In genomic region chr16:28950648-28951409, GRCh38 we compare ENCODE assay signal across 8 cellular contexts. TPM values are rescaled to one million over a fixed set of nuclear protein-coding genes. Genes with fewer than 3 reads are reported as not detected.
A peak's percentile ranks its signal among the peaks of the same experiment; 100 is the strongest.
DNase-seq lines count a peak whose midpoint lies in the region; ATAC-seq and TF ChIP-seq lines count a peak whose summit lies in the region.

TSS of gene NFATC2IP (plus strand) at chr16:28950937. CDS start at chr16:28951012, 75 bp downstream.

- TF ChIP-seq CTCF in fibroblast of pulmonary artery (IDR thresholded peaks at IDR 0.05; ENCODE audit: low read length, missing control alignments), result no peak

- peaks cover 13 to 23% of the 10 kb centered on the region in 2 donors for H3K4me1 Mint-ChIP-seq in natural killer cell treated with Interleukin-12 subunit alpha and Interleukin-12 subunit beta and Interleukin-15 and Interleukin-18, amount 100 ng/mL, for 72 hours (ENCODE audit: low read depth in 2 of 2)

- H3K4me3 ChIP-seq in H7 (ENCODE audit: insufficient read depth, low read depth, low read length) (peak within 1 kb of the TSS; percentile 90), fibroblast of pulmonary artery (replicated peaks; ENCODE audit: low read depth, low read length) (peak within 1 kb of the TSS; percentile 80)

- no peaks in the 10 kb centered on the region for H3K9me3 Mint-ChIP-seq in natural killer cell treated with Interleukin-12 subunit alpha and Interleukin-12 subunit beta and Interleukin-15 and Interleukin-18, amount 100 ng/mL, for 72 hours

- peaks cover 23% of the 10 kb centered on the region for H3K36me3 ChIP-seq in H7 (replicated peaks; ENCODE audit: control insufficient read depth, insufficient read depth, low read length)

- peak; percentile 98 for ATAC-seq in natural killer cell treated with Interleukin-12 subunit alpha and Interleukin-12 subunit beta and Interleukin-15 and Interleukin-18, amount 100 ng/mL, for 72 hours
- peak; percentile 99 for ATAC-seq in stimulated activated naive CD8-positive, alpha-beta T cell treated with anti-CD3 and anti-CD28 coated beads, Interleukin-15, Interleukin-2, amounts not matched to agents 100 U/mL and 50 U/mL, for 24 hours

- H3K36me3 Mint-ChIP-seq in natural killer cell treated with Interleukin-12 subunit alpha and Interleukin-12 subunit beta and Interleukin-15 and Interleukin-18, amount 100 ng/mL, for 72 hours, result no peaks in the 10 kb centered on the region

- H3K4me3 Mint-ChIP-seq in natural killer cell treated with Interleukin-12 subunit alpha and Interleukin-12 subunit beta and Interleukin-15 and Interleukin-18, amount 100 ng/mL, for 72 hours, result peak within 1 kb of the TSS; percentile 88

- H3K27me3 ChIP-seq in H7 (ENCODE audit: control insufficient read depth, insufficient read depth, low read length), result no peaks in the 10 kb centered on the region

- peak within 1 kb of the TSS; percentile 73 to 97 for H3K27ac Mint-ChIP-seq in natural killer cell treated with Interleukin-12 subunit alpha and Interleukin-12 subunit beta and Interleukin-15 and Interleukin-18, amount 100 ng/mL, for 72 hours

- H3K27me3 Mint-ChIP-seq in natural killer cell treated with Interleukin-12 subunit alpha and Interleukin-12 subunit beta and Interleukin-15 and Interleukin-18, amount 100 ng/mL, for 72 hours, result no peaks in the 10 kb centered on the region

- DNase-seq in ELF-1 (ENCODE audit: low read depth, low spot score) (peak; percentile 100), H7 (peak; percentile 98), M059J (ENCODE audit: low read depth) (peak; percentile 100), SHP77 (lab: John Stamatoyannopoulos, UW) (peak; percentile 100), fibroblast of pulmonary artery (ENCODE audit: low read depth) (peak; percentile 100)
- peak; percentile 99 for DNase-seq in activated effector memory CD4-positive, alpha-beta T cell treated with Interleukin-2 at 50 U/mL for 16 hours
- DNase-seq in natural killer cell treated with Interleukin-12 subunit alpha and Interleukin-12 subunit beta and Interleukin-15 and Interleukin-18, amount 100 ng/mL, for 72 hours (ENCODE audit: low spot score), result peak; percentile 100
- DNase-seq in stimulated activated naive CD8-positive, alpha-beta T cell treated with anti-CD3 and anti-CD28 coated beads, Interleukin-15, Interleukin-2, amounts not matched to agents 100 U/mL and 50 U/mL, for 24 hours, result peak; percentile 99

RNA-seq across cellular contexts. Expression of gene NFATC2IP, which starts in this region (rescaled TPM):
- 29.1 and 34.8 TPM in 2 replicates for total RNA-seq in H7 (2014; rRNA removed; shearing (Covaris generic))
- total RNA-seq in M059J (2014; rRNA removed; shearing (Covaris generic)), result 22.2 and 23.7 TPM in 2 replicates
- 100 to 1,000 TPM in 1 of 2 donors, 10 to 100 TPM in 1; 95.4 to 153 TPM for total RNA-seq in natural killer cell treated with Interleukin-12 subunit alpha and Interleukin-12 subunit beta and Interleukin-15 and Interleukin-18, amount 100 ng/mL, for 72 hours

Comparison
In these comparisons a context has a peak if more than half of its experiments do, and no peak if none do; other contexts are left out.
1. Peak in every context shown above with its lines: DNase-seq, ATAC-seq and H3K4me3 ChIP-seq.